ENCODE assay signal across 24 cellular contexts in the genomic region with DNA sequence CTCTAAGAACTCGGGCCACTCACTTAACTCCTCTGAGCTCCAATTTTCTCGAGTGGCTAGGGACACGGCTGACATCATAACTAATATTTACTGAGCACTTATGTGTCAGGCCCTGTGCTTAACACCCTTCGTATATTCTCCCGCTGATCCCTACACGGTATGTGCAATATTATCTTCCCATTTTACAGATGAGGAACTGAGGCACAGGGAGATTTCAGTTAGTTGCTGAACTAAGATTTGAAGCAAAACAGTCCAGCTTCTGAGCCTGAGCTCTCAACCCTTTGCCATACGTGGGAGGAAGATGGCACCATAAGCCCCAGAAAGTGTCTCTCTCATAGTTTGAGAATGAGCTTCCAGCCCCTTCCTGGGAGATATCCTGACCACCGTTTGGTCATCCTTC.
"Had no signal": no experiment of that assay in that cellular context is flagged by ENCODE, and none has a peak within 500 bp of the region (broad histone marks: within the 10 kb centered on the region; RNA-seq: fewer than 3 reads in every experiment).

No MANE protein-coding gene starts in this region.

- H3K4me1 ChIP-seq: body of pancreas, Peyer's patch had no signal

- H3K9me3 ChIP-seq: body of pancreas, Peyer's patch had no signal

- DNase-seq: activated CD4-positive, alpha-beta T cell treated with anti-CD3 and anti-CD28 coated beads for 48 hours; activated CD4-positive, alpha-beta T cell treated with anti-CD3 and anti-CD28 coated beads, Interleukin-2, amount 50 U/mL, for 4 hours; activated CD4-positive, CD25-positive, alpha-beta regulatory T cell treated with anti-CD3 and anti-CD28 coated beads, Interleukin-2, amount 50 U/mL, for 72 hours; activated gamma-delta T cell; activated naive CD4-positive, alpha-beta T cell treated with anti-CD3 and anti-CD28 coated beads for 36 hours; activated T-cell treated with anti-CD3 and anti-CD28 coated beads for 4 hours; aorta; body of pancreas; central memory CD4-positive, alpha-beta T cell; MG63; MV-4-11; NCI-H1105; NCI-H1436; NCI-H1694 treated with DMSO at 0.1 percent for 48 hours; NCI-H2029 treated with DMSO at 0.1 percent for 48 hours; NCI-H446; NCI-H524; Peyer's patch; SHP77 treated with DMSO at 0.1 percent for 48 hours had no signal

- H3K27me3 Mint-ChIP-seq: activated naive CD8-positive, alpha-beta T cell; activated T-helper 17 cell treated with anti-CD3 and anti-CD28 coated beads, Interleukin-2, amount 50 U/mL, for 72 hours had no signal

- H3K27ac Mint-ChIP-seq: activated naive CD4-positive, alpha-beta T cell treated with anti-CD3 and anti-CD28 coated beads for 36 hours; activated naive CD8-positive, alpha-beta T cell; activated T-helper 17 cell treated with anti-CD3 and anti-CD28 coated beads, Interleukin-2, amount 50 U/mL, for 72 hours; T-helper 1 cell treated with Interleukin-12 subunit alpha and Interleukin-12 subunit beta and Interleukin-4 antibody, amounts not matched to agents 30 μg/mL and 1 μg/mL, for 36 hours; WTC11 had no signal

- H3K4me1 Mint-ChIP-seq: activated T-helper 17 cell treated with anti-CD3 and anti-CD28 coated beads, Interleukin-2, amount 50 U/mL, for 72 hours; WTC11 had no signal

- FAIRE-seq: bronchial epithelial cell had no signal

- H3K4me3 ChIP-seq: body of pancreas, MG63, Peyer's patch had no signal

- H3K27me3 ChIP-seq: body of pancreas, MG63, Peyer's patch had no signal

- H3K27ac ChIP-seq: body of pancreas, Peyer's patch had no signal

- H3K9me3 Mint-ChIP-seq: activated naive CD4-positive, alpha-beta T cell treated with anti-CD3 and anti-CD28 coated beads for 36 hours; activated T-helper 17 cell treated with anti-CD3 and anti-CD28 coated beads, Interleukin-2, amount 50 U/mL, for 72 hours; T-helper 1 cell treated with Interleukin-12 subunit alpha and Interleukin-12 subunit beta and Interleukin-4 antibody, amounts not matched to agents 30 μg/mL and 1 μg/mL, for 36 hours had no signal

- H3K36me3 ChIP-seq: Peyer's patch had no signal

- H3K4me3 Mint-ChIP-seq: activated naive CD4-positive, alpha-beta T cell treated with anti-CD3 and anti-CD28 coated beads for 36 hours; activated naive CD8-positive, alpha-beta T cell; activated T-helper 17 cell treated with anti-CD3 and anti-CD28 coated beads, Interleukin-2, amount 50 U/mL, for 72 hours; T-helper 1 cell treated with Interleukin-12 subunit alpha and Interleukin-12 subunit beta and Interleukin-4 antibody, amounts not matched to agents 30 μg/mL and 1 μg/mL, for 36 hours; WTC11 had no signal
